ENCODE assay signal across 26 cellular contexts in genomic region chr3:89955141-89955540, GRCh38.
DNase-seq lines count a peak whose midpoint lies in the region; ATAC-seq, FAIRE-seq and TF ChIP-seq lines count a peak whose summit lies in the region.
"Had no signal": no experiment of that assay in that cellular context is flagged by ENCODE, and none has a peak within 500 bp of the region (broad histone marks: within the 10 kb centered on the region; RNA-seq: fewer than 3 reads in every experiment).

No MANE protein-coding gene starts in this region.

- no peak overlapping the region for H4K8ac ChIP-seq in H1 (ENCODE audit: extremely low read depth, insufficient read depth, low read length)

- H2BK12ac ChIP-seq in H1 (ENCODE audit: low read depth, low read length) = no peak overlapping the region

- H3K56ac ChIP-seq in H1 (replicated peaks; ENCODE audit: insufficient read length, low read depth, low read length) = no peak overlapping the region

- no peak overlapping the region for H2BK5ac ChIP-seq in H1 (ENCODE audit: low read depth, low read length)

- H3K9me3 ChIP-seq in H1 (ENCODE audit: insufficient read depth in 2 of 2, low read depth in 1 of 2, low read length in 1 of 2) = no peaks in the 10 kb centered on the region
- H3K9me3 ChIP-seq in muscle layer of colon (ENCODE audit: low read length) = no peaks in the 10 kb centered on the region
- H3K9me3 ChIP-seq: Caco-2 had no signal

- peak overlapping the region; percentile 31; the same call in 1 of the 2 replicates for H2BK15ac ChIP-seq in H1 (ENCODE audit: low read length)

- no peak overlapping the region for H3K4ac ChIP-seq in H1 (replicated peaks; ENCODE audit: insufficient read length, low read depth, low read length)

- H3K18ac ChIP-seq in H1 (ENCODE audit: extremely low read depth, low read length) = no peak overlapping the region

- TF ChIP-seq POLR2A in H1 (IDR thresholded peaks at IDR 0.05; ENCODE audit: control extremely low read depth in 1 of 2, low read depth in 2 of 2, low read length in 2 of 2) = no peak

- no peak for TF ChIP-seq CTCF in H1 (IDR thresholded peaks at IDR 0.05; ENCODE audit: control extremely low read depth in 1 of 3, insufficient read depth in 1 of 3, low read depth in 1 of 3, low read length in 3 of 3)

- H2BK20ac ChIP-seq in H1 (ENCODE audit: low read length) = no peak overlapping the region

- H3K27me3 ChIP-seq in H1 (replicated peaks in 1 of 4; ENCODE audit: control insufficient read depth in 3 of 4, extremely low read depth in 1 of 4, insufficient read depth in 3 of 4, low read length in 3 of 4) (no peaks in the 10 kb centered on the region), muscle layer of colon (ENCODE audit: control insufficient read depth in 1 of 2, insufficient read depth in 2 of 2, low read length in 2 of 2) (no peaks in the 10 kb centered on the region)

- H2AFZ ChIP-seq in H1 (ENCODE audit: low read length) = peak overlapping the region; percentile 8; the same call in 1 of the 2 replicates
- H2AFZ ChIP-seq: parathyroid adenoma had no signal

- no peak overlapping the region for H3K27ac ChIP-seq in H1 (ENCODE audit: low read depth, low read length)
- peak overlapping the region; percentile 12 for H3K27ac ChIP-seq in muscle layer of colon (ENCODE audit: low read depth, low read length)
- H3K27ac ChIP-seq: HL-60, parathyroid adenoma, RWPE1 had no signal

- H3K4me1 ChIP-seq in H1 (replicated peaks in 1 of 4; ENCODE audit: control insufficient read depth in 3 of 4, insufficient read depth in 4 of 4, low read length in 3 of 4) (no peaks in the 10 kb centered on the region), muscle layer of colon (ENCODE audit: insufficient read depth, low read length) (peaks cover 18% of the 10 kb centered on the region)
- H3K4me1 ChIP-seq: Caco-2, parathyroid adenoma had no signal

- peak; percentile 12 for DNase-seq in COR-L47 (lab: John Stamatoyannopoulos, UW)
- peak; percentile 88 for DNase-seq in NCI-H69 (lab: John Stamatoyannopoulos, UW)
- no peak for DNase-seq in H1 (ENCODE audit: low read depth in 1 of 2, low spot score in 2 of 2)
- no peak for DNase-seq in activated CD4-positive, alpha-beta T cell treated with anti-CD3 and anti-CD28 coated beads for 48 hours
- DNase-seq in NCI-H2029 (lab: John Stamatoyannopoulos, UW) = no peak
- DNase-seq: activated CD4-positive, alpha-beta memory T cell treated with anti-CD3 and anti-CD28 coated beads, Interleukin-2, amount 10 ng/mL, durations not matched to agents 7 days and 5 days; activated CD4-positive, CD25-positive, alpha-beta regulatory T cell treated with anti-CD3 and anti-CD28 coated beads, Interleukin-2, amount 50 U/mL, for 72 hours; Caco-2; DMS79 treated with DMSO at 0.1 percent for 48 hours; Kasumi-1; NCI-H187 treated with DMSO at 0.1 percent for 48 hours; NCI-H524 treated with DMSO at 0.1 percent for 48 hours; stimulated activated CD4-positive, alpha-beta T cell treated with anti-CD3 and anti-CD28 coated beads, Interleukin-4, amount 100 ng/mL, for 4 hours; substantia nigra; T-helper 17 cell had no signal

- no peaks in the 10 kb centered on the region for H3K36me3 ChIP-seq in H1 (ENCODE audit: control insufficient read depth in 2 of 4, insufficient read depth in 4 of 4, low read length in 3 of 4)
- H3K36me3 ChIP-seq in muscle layer of colon (ENCODE audit: insufficient read depth, low read length) = no peaks in the 10 kb centered on the region

- no peak overlapping the region for H2AK5ac ChIP-seq in H1 (ENCODE audit: low read depth, low read length)

- H3K23ac ChIP-seq in H1 (ENCODE audit: insufficient read length) = no peak overlapping the region

- no peaks in the 10 kb centered on the region for H3K79me2 ChIP-seq in H1 (ENCODE audit: control insufficient read depth in 1 of 2, insufficient read depth in 2 of 2, low read length in 2 of 2)
- H3K79me2 ChIP-seq: parathyroid adenoma had no signal

- TF ChIP-seq EP300 in H1 (IDR thresholded peaks at IDR 0.05; ENCODE audit: borderline replicate concordance in 1 of 2, low read depth in 2 of 2, low read length in 2 of 2) = no peak

- H3K79me1 ChIP-seq in H1 (ENCODE audit: low read depth, low read length) = no peaks in the 10 kb centered on the region

- H3K4me3 ChIP-seq in H1 (ENCODE audit: extremely low read depth in 1 of 4, insufficient read depth in 2 of 4, low read depth in 3 of 4, low read length in 4 of 4) (no peak overlapping the region), muscle layer of colon (ENCODE audit: low read depth in 1 of 2, low read length in 2 of 2) (no peak overlapping the region)

- H4K5ac ChIP-seq in H1 (ENCODE audit: insufficient read length, low read depth, low read length) = no peak overlapping the region

- TF ChIP-seq RAD21 in H1 (IDR thresholded peaks at IDR 0.05 in 1 of 2, conservative IDR thresholded peaks at IDR 0.05 in 1 of 2; ENCODE audit: low read depth in 2 of 2, low read length in 2 of 2) = no peak

- POLR2A ChIA-PET in H1 (lab: Charles Lee; ENCODE audit: partially characterized antibody) = no interaction called here

- no peak for ATAC-seq in HG02798 (IDR thresholded peaks at IDR 0.05; ENCODE audit: poor library complexity, unreplicated experiment)
- no peak for ATAC-seq in HG03520 (IDR thresholded peaks at IDR 0.05; ENCODE audit: unreplicated experiment)
- ATAC-seq: HCT116; sciatic nerve; SK-N-SH treated with all-trans-retinoic acid at 6 μM for 48 hours; stimulated activated memory B cell treated with anti-CD40 and anti-IgM and Interleukin-4, amounts not matched to agents 10 μg/mL and 1 μg/mL and 100 μg/mL, for 72 hours; T-helper 17 cell had no signal

- H2BK120ac ChIP-seq in H1 (replicated peaks; ENCODE audit: low read depth, low read length) = no peak overlapping the region

- CTCF ChIA-PET in H1 (lab: Charles Lee; ENCODE audit: partially characterized antibody) = interaction anchor here (1.8 kb wide), 1 partner anchor 137 kb away, joined by 8 read pairs; no protein-coding TSS in a partner anchor

- no peak overlapping the region for H3K9ac ChIP-seq in H1 (replicated peaks in 1 of 4; ENCODE audit: extremely low read depth in 1 of 4, low read depth in 3 of 4, low read length in 3 of 4)
- H3K9ac ChIP-seq in muscle layer of colon (ENCODE audit: low read length) = no peak overlapping the region
- H3K9ac ChIP-seq: parathyroid adenoma had no signal

- no peak overlapping the region for H3K14ac ChIP-seq in H1 (ENCODE audit: insufficient read length)

- no peaks in the 10 kb centered on the region for H4K20me1 ChIP-seq in H1 (replicated peaks in 1 of 2; ENCODE audit: control insufficient read depth in 1 of 2, insufficient read depth in 2 of 2, low read length in 2 of 2)

- H3K4me2 ChIP-seq in H1 (ENCODE audit: insufficient read depth in 1 of 2, low read depth in 2 of 2, low read length in 2 of 2) = no peak overlapping the region

- no peaks in the 10 kb centered on the region for H3K23me2 ChIP-seq in H1 (ENCODE audit: low read depth, low read length)

- no peak for FAIRE-seq in H1 (lab: Jason Lieb, UNC)
- FAIRE-seq: keratinocyte had no signal

- H4K91ac ChIP-seq in H1 (replicated peaks; ENCODE audit: insufficient read length, low read length) = no peak overlapping the region

TF ChIP-seq in H1, 55 proteins besides CTCF, POLR2A, EP300 and RAD21:
- TF ChIP-seq E2F6 (IDR thresholded peaks at IDR 0.05) = no peak
- TF ChIP-seq TAF1 (IDR thresholded peaks at IDR 0.05; ENCODE audit: low read depth, low read length) = no peak
- TF ChIP-seq SP1 (IDR thresholded peaks at IDR 0.05; ENCODE audit: low read depth, low read length) = no peak
- TF ChIP-seq BACH1 (IDR thresholded peaks at IDR 0.05; ENCODE audit: low read length) = no peak
- TF ChIP-seq SP4 (IDR thresholded peaks at IDR 0.05; ENCODE audit: low read length) = no peak
- no peak for TF ChIP-seq JUND (IDR thresholded peaks at IDR 0.05; ENCODE audit: low read length)
- no peak for TF ChIP-seq GABPA (IDR thresholded peaks at IDR 0.05; ENCODE audit: borderline replicate concordance, insufficient read depth, low read length)
- TF ChIP-seq CHD2 (IDR thresholded peaks at IDR 0.05; ENCODE audit: low read length) = no peak
- TF ChIP-seq CBX5 (IDR thresholded peaks at IDR 0.05; ENCODE audit: low read depth, low read length) = no peak
- no peak for TF ChIP-seq MAX (IDR thresholded peaks at IDR 0.05)
- TF ChIP-seq TCF12 (IDR thresholded peaks at IDR 0.05; ENCODE audit: low read depth, low read length) = no peak
- no peak for TF ChIP-seq MAFK (IDR thresholded peaks at IDR 0.05; ENCODE audit: low read depth, low read length)
- TF ChIP-seq BRCA1 (IDR thresholded peaks at IDR 0.05; ENCODE audit: low read depth, low read length) = no peak
- no peak for TF ChIP-seq RNF2 (IDR thresholded peaks at IDR 0.05; ENCODE audit: borderline replicate concordance, low read depth, low read length, missing control alignments, poor library complexity, severe bottlenecking)
- no peak for TF ChIP-seq SP2 (IDR thresholded peaks at IDR 0.05; ENCODE audit: low read length)
- TF ChIP-seq KDM4A (IDR thresholded peaks at IDR 0.05; ENCODE audit: low read depth, low read length, severe bottlenecking) = no peak

Comparison
In these comparisons a context has a peak if more than half of its experiments do, and no peak if none do; other contexts are left out.
1. DNase-seq: peak in COR-L47 (single experiment) and NCI-H69 (single experiment); none in H1 (0 of 2), activated CD4-positive, alpha-beta T cell treated with anti-CD3 and anti-CD28 coated beads for 48 hours (single experiment) and NCI-H2029 (single experiment).